In the genomic region with DNA sequence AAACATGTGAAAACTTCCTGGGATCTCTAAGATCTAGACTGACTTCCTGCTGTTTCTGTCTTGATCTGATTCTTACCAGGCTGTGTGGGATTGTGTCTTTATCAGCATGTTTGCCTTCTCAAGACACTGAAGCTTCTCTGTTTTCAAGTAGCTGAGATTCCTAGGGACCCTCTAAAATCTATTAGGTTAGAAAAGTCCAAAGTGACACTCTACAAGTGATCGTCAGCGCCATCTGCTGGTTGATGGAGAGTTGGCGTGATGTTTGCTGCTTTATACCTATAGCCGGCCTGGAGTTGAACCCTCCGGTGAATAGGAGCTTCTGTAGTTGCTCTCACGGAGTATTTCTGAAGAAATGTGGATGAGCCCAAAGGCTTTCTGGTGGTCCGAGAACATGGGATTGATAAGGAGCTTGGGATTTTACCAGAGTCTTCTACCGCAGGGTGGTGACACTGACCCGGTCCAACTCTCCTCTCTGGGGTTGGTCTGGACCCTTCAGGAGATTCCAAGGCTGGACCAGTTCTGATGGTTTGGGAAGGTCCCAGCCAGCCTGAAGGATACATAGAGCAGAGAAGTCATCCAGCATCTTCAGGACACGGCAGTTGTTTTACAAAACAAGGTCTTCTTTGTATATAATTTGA, we compare ENCODE assay signal across 8 cellular contexts.
DNase-seq lines count a peak whose midpoint lies in the region; ATAC-seq and TF ChIP-seq lines count a peak whose summit lies in the region.

No MANE protein-coding gene starts in this region.

- H3K4me3 ChIP-seq in HFF-Myc (replicated peaks; ENCODE audit: low read depth, low read length): no peak overlapping the region
- H3K4me3 ChIP-seq in colonic mucosa: no peak overlapping the region
- no peak overlapping the region for H3K4me3 ChIP-seq in right lobe of liver

- DNase-seq in COLO829 (ENCODE audit: low spot score) (peak; percentile 43), HFF-Myc (ENCODE audit: extremely low read depth, low read depth) (peak; percentile 49), NCI-H2227 (lab: John Stamatoyannopoulos, UW; ENCODE audit: unreplicated experiment) (peak; percentile 89), colonic mucosa (peak; percentile 83), right lobe of liver (peak in 2 of 3 donors; percentile 69 to 71)
- peak; percentile 87 for DNase-seq in activated CD4-positive, alpha-beta T cell treated with anti-CD3 and anti-CD28 coated beads for 48 hours
- DNase-seq in stimulated activated CD8-positive, alpha-beta memory T cell treated with anti-CD3 and anti-CD28 coated beads, Interleukin-12 subunit alpha, Interleukin-12 subunit beta, amount 100 ng/mL, for 1 hour (ENCODE audit: low read depth): peak; percentile 82

- no peak overlapping the region for H3K27ac ChIP-seq in colonic mucosa
- H3K27ac ChIP-seq in right lobe of liver: no peak overlapping the region

- H3K36me3 ChIP-seq in colonic mucosa: no peaks in the 10 kb centered on the region
- H3K36me3 ChIP-seq in right lobe of liver: no peaks in the 10 kb centered on the region

- H3K9ac ChIP-seq in colonic mucosa (ENCODE audit: low read depth in 2 of 2, low read length in 2 of 2): no peak overlapping the region

- 25% methylated on average over 10 of the region's 10 CpGs for WGBS in right lobe of liver (ENCODE audit: insufficient coverage, low coverage, low lambda C conversion rate, missing lambda C conversion rate)

- H3K27me3 ChIP-seq in colonic mucosa (no peaks in the 10 kb centered on the region), right lobe of liver (no peaks in the 10 kb centered on the region)

- no peaks in the 10 kb centered on the region for H3K9me3 ChIP-seq in colonic mucosa
- no peaks in the 10 kb centered on the region for H3K9me3 ChIP-seq in right lobe of liver

- TF ChIP-seq POLR2A in right lobe of liver (IDR thresholded peaks at IDR 0.05): no peak

- H3K4me1 ChIP-seq in colonic mucosa (no peaks in the 10 kb centered on the region), right lobe of liver (no peaks in the 10 kb centered on the region)

- ATAC-seq in right lobe of liver (peak; percentile 85 to 89 (median 86)), HG03378 (IDR thresholded peaks at IDR 0.05; ENCODE audit: unreplicated experiment) (no peak)

- intact Hi-C loops in colonic mucosa (cut with DNase I): loop anchor here (10.0 kb wide), 1 partner anchor 294 kb away; no protein-coding TSS in a partner anchor
- intact Hi-C loops in right lobe of liver (cut with DNase I): no loop called here

- TF ChIP-seq CTCF in HFF-Myc (IDR thresholded peaks at IDR 0.05; ENCODE audit: low read depth, low read length, missing control alignments) (peak; percentile 91), colonic mucosa (IDR thresholded peaks at IDR 0.05) (peak; percentile 92), right lobe of liver (IDR thresholded peaks at IDR 0.05) (peak; percentile 80 to 91 (median 85))
